Comparison of ENCODE assay signal across 2 cellular contexts in the genomic region with DNA sequence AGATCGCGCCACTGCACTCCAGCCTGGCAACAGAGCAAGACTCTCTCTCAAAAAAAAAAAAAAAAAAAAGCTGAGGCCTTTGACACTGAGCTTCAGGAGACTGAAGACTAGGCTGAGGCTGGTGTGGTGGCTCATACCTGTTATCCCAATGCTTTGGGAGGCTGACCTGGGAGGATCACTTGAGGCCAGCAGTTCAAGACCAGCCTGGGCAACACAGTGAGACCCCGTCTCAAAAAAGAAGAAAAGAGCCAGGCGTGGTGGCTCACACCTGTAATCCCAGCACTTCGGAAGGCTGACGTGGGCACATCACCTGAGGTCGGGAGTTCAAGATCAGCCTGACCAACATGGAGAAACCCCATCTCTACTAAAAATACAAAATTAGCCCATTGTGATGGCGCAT.
A peak's percentile ranks its signal among the peaks of the same experiment; 100 is the strongest.
TF ChIP-seq lines count a peak whose summit lies in the region.

No MANE protein-coding gene starts in this region.

TF ChIP-seq in WTC11, 78 proteins besides CTCF, POLR2A, EP300 and RAD21:
- peak; percentile 44; the same call in 1 of the 2 replicates for TF ChIP-seq ZNF121 (CRISPR knock-in tag; IDR thresholded peaks at IDR 0.05)

TF ChIP-seq in K562, 482 proteins besides CTCF, POLR2A, EP300 and RAD21:
- peak; percentile 67 for TF ChIP-seq ZNF121 (CRISPR knock-in tag; conservative IDR thresholded peaks at IDR 0.05)
